Comparison of ENCODE assay signal across 20 cellular contexts in the genomic region with DNA sequence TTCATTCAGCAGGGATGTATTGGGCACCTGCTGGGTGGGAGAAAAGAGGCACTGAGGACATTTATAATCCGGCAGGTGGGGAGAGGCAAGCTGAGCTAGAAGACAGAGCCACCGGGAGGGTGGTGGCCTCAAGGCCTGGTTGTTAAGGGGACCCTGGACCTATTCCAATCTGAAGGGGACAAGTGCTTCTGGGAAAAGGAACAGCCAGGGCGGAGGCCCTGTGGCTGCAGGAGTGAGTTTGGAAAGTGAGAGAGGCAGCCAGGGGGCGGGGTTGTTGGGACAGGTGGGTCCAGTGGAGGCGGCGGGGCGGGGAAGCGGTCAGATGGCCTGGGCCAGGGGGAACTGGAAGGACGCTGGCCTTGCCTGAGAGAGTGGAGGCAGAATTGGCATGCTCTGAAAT. TPM values are rescaled to one million over a fixed set of nuclear protein-coding genes. Genes with fewer than 3 reads are reported as not detected.
DNase-seq lines count a peak whose midpoint lies in the region; ATAC-seq and TF ChIP-seq lines count a peak whose summit lies in the region.
"Had no signal": no experiment of that assay in that cellular context is flagged by ENCODE, and none has a peak within 500 bp of the region (broad histone marks: within the 10 kb centered on the region; RNA-seq: fewer than 3 reads in every experiment).

No MANE protein-coding gene starts in this region.

- H3K27me3 ChIP-seq in neural progenitor cell = no peaks in the 10 kb centered on the region
- H3K27me3 ChIP-seq: BLaER1 had no signal

- ATAC-seq in stimulated activated naive B cell treated with anti-CD40 and anti-IgM and Interleukin-4, amounts not matched to agents 10 μg/mL and 1 μg/mL and 100 μg/mL, for 72 hours (replicated peaks) = no peak
- ATAC-seq in HG02642 (IDR thresholded peaks at IDR 0.05; ENCODE audit: poor library complexity, unreplicated experiment) (no peak), HG03280 (IDR thresholded peaks at IDR 0.05; ENCODE audit: unreplicated experiment) (no peak), HG03460 (IDR thresholded peaks at IDR 0.05; ENCODE audit: unreplicated experiment) (no peak)
- ATAC-seq: GM12878 had no signal

- peak overlapping the region; percentile 46 for H3K4me3 Mint-ChIP-seq in neural progenitor cell
- no peak overlapping the region for H3K4me3 Mint-ChIP-seq in stimulated activated naive B cell treated with anti-CD40 and anti-IgM and Interleukin-4, amounts not matched to agents 10 μg/mL and 1 μg/mL and 100 μg/mL, for 72 hours
- H3K4me3 Mint-ChIP-seq: CD14-positive monocyte; CD4-positive, alpha-beta memory T cell; H9 had no signal

- H3K4me2 ChIP-seq in neural progenitor cell = no peak overlapping the region
- H3K4me2 ChIP-seq: A549, BLaER1 had no signal

- no peaks in the 10 kb centered on the region for H3K9me3 Mint-ChIP-seq in neural progenitor cell
- no peaks in the 10 kb centered on the region for H3K9me3 Mint-ChIP-seq in stimulated activated naive B cell treated with anti-CD40 and anti-IgM and Interleukin-4, amounts not matched to agents 10 μg/mL and 1 μg/mL and 100 μg/mL, for 72 hours
- H3K9me3 Mint-ChIP-seq: CD14-positive monocyte, H9 had no signal

- H3K27ac ChIP-seq in neural progenitor cell = no peak overlapping the region
- H3K27ac ChIP-seq: 22Rv1, BLaER1 had no signal

- H3K9ac ChIP-seq in neural progenitor cell = no peak overlapping the region
- H3K9ac ChIP-seq: BLaER1 had no signal

- H3K27me3 Mint-ChIP-seq in neural progenitor cell (ENCODE audit: insufficient read depth, low read depth) = peaks cover 29% of the 10 kb centered on the region
- H3K27me3 Mint-ChIP-seq in stimulated activated naive B cell treated with anti-CD40 and anti-IgM and Interleukin-4, amounts not matched to agents 10 μg/mL and 1 μg/mL and 100 μg/mL, for 72 hours = peaks cover 14 to 18% of the 10 kb centered on the region in 2 donors

- H3K79me2 ChIP-seq in neural progenitor cell (ENCODE audit: low read depth) = no peaks in the 10 kb centered on the region

- H3F3A ChIP-seq in neural progenitor cell (ENCODE audit: low read depth) = peaks cover 21% of the 10 kb centered on the region

- H2AFZ ChIP-seq in neural progenitor cell (replicated peaks) = no peak overlapping the region

- peaks cover 77% of the 10 kb centered on the region for H3K4me1 Mint-ChIP-seq in neural progenitor cell
- peaks cover 5% of the 10 kb centered on the region in 2 donors for H3K4me1 Mint-ChIP-seq in stimulated activated naive B cell treated with anti-CD40 and anti-IgM and Interleukin-4, amounts not matched to agents 10 μg/mL and 1 μg/mL and 100 μg/mL, for 72 hours

- no peaks in the 10 kb centered on the region for H3K36me3 Mint-ChIP-seq in neural progenitor cell
- no peaks in the 10 kb centered on the region for H3K36me3 Mint-ChIP-seq in stimulated activated naive B cell treated with anti-CD40 and anti-IgM and Interleukin-4, amounts not matched to agents 10 μg/mL and 1 μg/mL and 100 μg/mL, for 72 hours
- H3K36me3 Mint-ChIP-seq: CD14-positive monocyte; CD4-positive, alpha-beta memory T cell had no signal

- peaks cover 12% of the 10 kb centered on the region for H4K20me1 ChIP-seq in neural progenitor cell (ENCODE audit: low read depth)
- H4K20me1 ChIP-seq: BLaER1 had no signal

- H3K4me3 ChIP-seq in neural progenitor cell = no peak overlapping the region
- H3K4me3 ChIP-seq: A549, BLaER1, GM12878 had no signal

- no peaks in the 10 kb centered on the region for H3K36me3 ChIP-seq in neural progenitor cell
- H3K36me3 ChIP-seq: BLaER1 had no signal

- H3K4me1 ChIP-seq in neural progenitor cell = peaks cover 61% of the 10 kb centered on the region

- TF ChIP-seq CTCF in neural progenitor cell (IDR thresholded peaks at IDR 0.05) = no peak

- no peaks in the 10 kb centered on the region for H3K9me3 ChIP-seq in neural progenitor cell (ENCODE audit: low read depth)
- H3K9me3 ChIP-seq: A549, BLaER1 had no signal

- H3K27ac Mint-ChIP-seq in neural progenitor cell = peak overlapping the region; percentile 64
- peak overlapping the region; percentile 38 for H3K27ac Mint-ChIP-seq in stimulated activated naive B cell treated with anti-CD40 and anti-IgM and Interleukin-4, amounts not matched to agents 10 μg/mL and 1 μg/mL and 100 μg/mL, for 72 hours
- H3K27ac Mint-ChIP-seq: CD14-positive monocyte; CD4-positive, alpha-beta memory T cell; H9 had no signal

- DNase-seq in NCI-H345 (lab: John Stamatoyannopoulos, UW) (peak; percentile 6), NCI-H345 treated with DMSO at 0.1 percent for 48 hours (lab: John Stamatoyannopoulos, UW; ENCODE audit: unreplicated experiment) (no peak), NCI-H69 (lab: John Stamatoyannopoulos, UW) (peak; percentile 38), neural progenitor cell (ENCODE audit: low spot score) (no peak)
- DNase-seq in stimulated activated naive B cell treated with anti-CD40 and anti-IgM and Interleukin-4, amounts not matched to agents 10 μg/mL and 1 μg/mL and 100 μg/mL, for 72 hours = no peak
- DNase-seq: CD4-positive, alpha-beta memory T cell; DMS 273 treated with DMSO at 0.1 percent for 48 hours; DMS53; DND-41; EL; H9 had no signal

RNA-seq across cellular contexts. Expression of gene ANO1, which starts 29.1 kb away (rescaled TPM):
- 0.19 TPM in 1 of 2 replicates, not detected in the other for total RNA-seq in neural progenitor cell (ENCODE audit: low replicate concordance)
- total RNA-seq: CD4-positive, alpha-beta memory T cell; G401 had no signal

Comparison
In these comparisons a context has a peak if more than half of its experiments do, and no peak if none do; other contexts are left out.
1. DNase-seq: peak in NCI-H345 (single experiment) and NCI-H69 (single experiment); none in NCI-H345 treated with DMSO at 0.1 percent for 48 hours (single experiment), neural progenitor cell (single experiment) and stimulated activated naive B cell treated with anti-CD40 and anti-IgM and Interleukin-4, amounts not matched to agents 10 μg/mL and 1 μg/mL and 100 μg/mL, for 72 hours (single experiment).